ENCODE assay signal across 15 cellular contexts in the genomic region with DNA sequence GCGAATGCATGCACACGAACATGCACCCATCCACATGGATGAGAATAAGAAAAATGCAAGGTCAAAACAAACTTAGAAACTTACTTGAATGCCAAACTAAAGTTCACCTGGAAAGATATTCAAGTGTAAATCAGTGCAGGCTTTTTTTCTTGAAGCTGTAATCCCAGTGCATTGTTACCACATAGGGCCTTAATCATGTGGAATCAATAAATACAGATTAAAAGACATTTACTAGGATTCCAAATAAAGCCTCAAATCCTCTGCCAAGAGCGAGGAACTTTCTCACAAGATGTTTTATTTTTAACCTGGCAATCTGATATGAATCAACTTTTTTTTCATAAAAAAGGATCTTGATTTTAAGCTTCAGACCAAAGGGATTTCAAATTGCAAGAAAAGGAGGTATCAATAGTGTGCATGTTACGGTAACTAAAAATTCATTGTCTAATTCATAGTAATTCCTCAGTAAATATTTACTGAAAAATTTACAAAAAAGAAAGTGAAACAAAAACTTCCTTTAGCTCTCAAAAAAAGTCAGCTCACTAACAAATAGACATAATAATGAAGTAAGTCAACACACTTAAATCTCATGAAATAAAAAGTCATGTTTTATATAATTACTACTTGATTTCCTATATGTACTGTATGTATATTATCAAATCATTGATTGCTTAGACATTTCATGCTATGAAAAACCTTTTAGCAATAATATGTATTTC.
DNase-seq lines count a peak whose midpoint lies in the region; ATAC-seq and TF ChIP-seq lines count a peak whose summit lies in the region.
"Had no signal": no experiment of that assay in that cellular context is flagged by ENCODE, and none has a peak within 500 bp of the region (broad histone marks: within the 10 kb centered on the region; RNA-seq: fewer than 3 reads in every experiment).

No MANE protein-coding gene starts in this region.

- H3K4me1 ChIP-seq in RWPE2 (ENCODE audit: insufficient read depth, poor library complexity, severe bottlenecking) = peaks cover 14% of the 10 kb centered on the region
- H3K4me1 ChIP-seq: body of pancreas, Caco-2 had no signal

- TF ChIP-seq CTCF in RWPE2 (IDR thresholded peaks at IDR 0.05; ENCODE audit: poor library complexity, severe bottlenecking) = no peak
- no peak for TF ChIP-seq CTCF in GM10248 (IDR thresholded peaks at IDR 0.05; ENCODE audit: control extremely low read depth, extremely low read depth, low read depth, missing control alignments)

- H3K4me3 ChIP-seq in RWPE2 (ENCODE audit: severe bottlenecking) = peak overlapping the region; percentile 18
- H3K4me3 ChIP-seq: body of pancreas, K562 had no signal

- POLR2A ChIA-PET in GM10248 (lab: Yijun Ruan, JAX) = no interaction called here

- ATAC-seq in GM18502 (IDR thresholded peaks at IDR 0.05; ENCODE audit: poor library complexity, unreplicated experiment) (peak; percentile 51), RWPE2 (ENCODE audit: low read depth) (no peak), GM19455 (IDR thresholded peaks at IDR 0.05; ENCODE audit: unreplicated experiment) (no peak), HG03280 (IDR thresholded peaks at IDR 0.05; ENCODE audit: unreplicated experiment) (no peak)
- ATAC-seq: activated T-cell treated with anti-CD3 and anti-CD28 coated beads, Interleukin-2, amount 50 U/mL, for 72 hours; body of pancreas; K562; sciatic nerve; T-cell had no signal

- no peaks in the 10 kb centered on the region for H3K27me3 ChIP-seq in RWPE2 (ENCODE audit: insufficient read depth, poor library complexity, severe bottlenecking)
- H3K27me3 ChIP-seq: body of pancreas had no signal

- no peaks in the 10 kb centered on the region for H3K9me3 ChIP-seq in RWPE2 (ENCODE audit: severe bottlenecking)
- H3K9me3 ChIP-seq: body of pancreas, Caco-2 had no signal

- H3K36me3 ChIP-seq in RWPE2 (ENCODE audit: low read depth) = no peaks in the 10 kb centered on the region

- CTCF ChIA-PET in GM10248 (lab: Yijun Ruan, JAX) = no interaction called here

- H3K27ac ChIP-seq in RWPE2 (ENCODE audit: poor library complexity, severe bottlenecking) = no peak overlapping the region
- H3K27ac ChIP-seq: body of pancreas had no signal

- DNase-seq in RWPE2 (ENCODE audit: low spot score) = no peak
- DNase-seq in fibroblast of the conjunctiva (ENCODE audit: low read depth) = peak; percentile 8
- peak; percentile 3 for DNase-seq in smooth muscle cell of the brain vasculature (ENCODE audit: low read depth, low spot score)
- DNase-seq in GM10248 (ENCODE audit: extremely low spot score) = no peak
- DNase-seq: activated CD4-positive, alpha-beta T cell treated with anti-CD3 and anti-CD28 coated beads for 4 hours; activated T-cell treated with anti-CD3 and anti-CD28 coated beads, Interleukin-2, amount 50 U/mL, for 72 hours; body of pancreas; Caco-2; NCI-H2029 treated with DMSO at 0.1 percent for 48 hours; T-cell had no signal

Comparison
In these comparisons a context has a peak if more than half of its experiments do, and no peak if none do; other contexts are left out.
1. DNase-seq: peak in fibroblast of the conjunctiva (single experiment) and smooth muscle cell of the brain vasculature (single experiment); none in RWPE2 (single experiment) and GM10248 (single experiment).